Comparison of ENCODE assay signal across 1 cellular context in genomic region chr16:1292208-1292607, GRCh38. TPM values are rescaled to one million over a fixed set of nuclear protein-coding genes. Genes with fewer than 3 reads are reported as not detected.
"Had no signal": no experiment of that assay in that cellular context is flagged by ENCODE, and none has a peak within 500 bp of the region (broad histone marks: within the 10 kb centered on the region; RNA-seq: fewer than 3 reads in every experiment).

No MANE protein-coding gene starts in this region.

RNA-seq across cellular contexts. Expression of gene TPSD1, which starts 36.3 kb away (rescaled TPM):
- total RNA-seq: temporal lobe had no signal

RNA-seq across cellular contexts. Expression of gene TPSAB1, which starts 51.7 kb away (rescaled TPM):
- total RNA-seq: temporal lobe had no signal
